In the genomic region with DNA sequence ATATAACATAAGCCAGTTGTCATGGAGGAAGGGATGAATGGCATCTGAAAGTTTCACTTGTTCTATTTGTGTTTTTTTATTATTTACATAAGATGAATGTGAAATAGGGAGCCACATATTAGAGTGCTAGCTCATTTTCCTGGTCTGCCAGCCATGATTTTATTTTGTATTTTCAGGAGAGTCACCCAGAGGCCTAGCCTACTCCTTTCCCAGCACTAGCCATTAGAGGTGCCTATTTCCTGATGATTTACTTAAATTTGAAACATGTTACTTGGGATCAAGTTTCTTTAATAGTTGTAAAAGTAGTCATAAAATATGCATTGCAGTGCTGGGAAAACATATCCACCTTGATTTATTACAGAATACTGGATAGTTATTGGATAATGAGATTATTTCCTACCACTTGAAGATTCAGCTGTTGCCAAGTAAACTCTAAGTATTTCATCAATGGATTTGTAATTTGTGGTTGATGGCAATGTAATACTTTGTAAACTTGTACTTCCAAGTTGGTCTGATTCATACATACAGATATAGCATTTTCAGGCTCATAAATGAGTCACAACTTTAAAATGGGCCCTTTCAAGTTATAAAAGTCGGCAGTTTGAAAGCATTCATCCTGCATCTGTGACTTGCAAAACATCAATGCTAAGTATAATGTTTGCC, we compare ENCODE assay signal across 12 cellular contexts. TPM values are rescaled to one million over a fixed set of nuclear protein-coding genes. Genes with fewer than 3 reads are reported as not detected.
A peak's percentile ranks its signal among the peaks of the same experiment; 100 is the strongest.
DNase-seq lines count a peak whose midpoint lies in the region; ATAC-seq and TF ChIP-seq lines count a peak whose summit lies in the region.
"Had no signal": no experiment of that assay in that cellular context is flagged by ENCODE, and none has a peak within 500 bp of the region (broad histone marks: within the 10 kb centered on the region; RNA-seq: fewer than 3 reads in every experiment).

No MANE protein-coding gene starts in this region.

- TF ChIP-seq EP300 in upper lobe of left lung (IDR thresholded peaks at IDR 0.05) = no peak

- H3K27ac ChIP-seq in upper lobe of left lung = no peak overlapping the region
- H3K27ac ChIP-seq: KMS-11, right atrium auricular region had no signal

- CTCF ChIA-PET in AG04449 (lab: Yijun Ruan, JAX) = no interaction called here

- POLR2A ChIA-PET in AG04449 (lab: Yijun Ruan, JAX) = no interaction called here

- peak; percentile 85 for DNase-seq in AG04449 (ENCODE audit: low read depth, low spot score)
- peak; percentile 29 for DNase-seq in RKO (ENCODE audit: low spot score)
- DNase-seq in fibroblast of mammary gland (ENCODE audit: low read depth) = peak; percentile 79
- DNase-seq in upper lobe of left lung = no peak
- no peak for DNase-seq in inferior parietal cortex (ENCODE audit: extremely low spot score)
- no peak for DNase-seq in DMS79 treated with DMSO at 0.1 percent for 48 hours (lab: John Stamatoyannopoulos, UW)
- DNase-seq: ACHN, head of caudate nucleus had no signal

- H3K4me1 ChIP-seq in upper lobe of left lung = no peaks in the 10 kb centered on the region
- H3K4me1 ChIP-seq: right atrium auricular region had no signal

- no peak for TF ChIP-seq POLR2A in upper lobe of left lung (IDR thresholded peaks at IDR 0.05)

- no peaks in the 10 kb centered on the region for H3K27me3 ChIP-seq in upper lobe of left lung
- H3K27me3 ChIP-seq: right atrium auricular region had no signal

- WGBS in upper lobe of left lung, 2 donors = 54 to 75% methylated on average over 1 of the region's 1 CpG

- ATAC-seq in HG02852 (IDR thresholded peaks at IDR 0.05; ENCODE audit: unreplicated experiment) (peak; percentile 57), upper lobe of left lung (ENCODE audit: low FRiP score in 2 of 2) (no peak), HG03571 (IDR thresholded peaks at IDR 0.05; ENCODE audit: unreplicated experiment) (no peak)

- H3K4me3 ChIP-seq in AG04449 (ENCODE audit: low read depth, low read length) = no peak overlapping the region
- H3K4me3 ChIP-seq in fibroblast of mammary gland (ENCODE audit: control insufficient read depth, low read depth, low read length) = no peak overlapping the region
- H3K4me3 ChIP-seq in upper lobe of left lung = no peak overlapping the region
- H3K4me3 ChIP-seq: right atrium auricular region had no signal

- H3K36me3 ChIP-seq in upper lobe of left lung = no peaks in the 10 kb centered on the region
- H3K36me3 ChIP-seq: right atrium auricular region had no signal

- TF ChIP-seq CTCF in AG04449 (IDR thresholded peaks at IDR 0.05; ENCODE audit: insufficient read depth, low read length, missing control alignments) = no peak
- no peak for TF ChIP-seq CTCF in fibroblast of mammary gland (conservative IDR thresholded peaks at IDR 0.05; ENCODE audit: control insufficient read depth, insufficient read depth, low read depth, low read length)
- TF ChIP-seq CTCF in upper lobe of left lung (IDR thresholded peaks at IDR 0.05) = no peak

- H3K9me3 ChIP-seq in upper lobe of left lung = no peaks in the 10 kb centered on the region
- H3K9me3 ChIP-seq: right atrium auricular region had no signal

RNA-seq across cellular contexts. Expression of a gene that starts 50.8 kb away (rescaled TPM):
- 1 to 10 TPM in 5 of 6 donors, under 1 TPM in 1; 0.55 to 3.2 (median 1.9) TPM for total RNA-seq in upper lobe of left lung

Comparison
In these comparisons a context has a peak if more than half of its experiments do, and no peak if none do; other contexts are left out.
1. DNase-seq: peak in AG04449 (single experiment), RKO (single experiment) and fibroblast of mammary gland (single experiment); none in upper lobe of left lung (0 of 2), inferior parietal cortex (single experiment) and DMS79 treated with DMSO at 0.1 percent for 48 hours (single experiment).